36 cellular contexts compared by ENCODE assay signal in genomic region chr3:46681387-46681786, GRCh38. TPM values are rescaled to one million over a fixed set of nuclear protein-coding genes. Genes with fewer than 3 reads are reported as not detected.
"Had no signal": no experiment of that assay in that cellular context is flagged by ENCODE, and none has a peak within 500 bp of the region (broad histone marks: within the 10 kb centered on the region; RNA-seq: fewer than 3 reads in every experiment).

No MANE protein-coding gene starts in this region.

- H3K36me3 Mint-ChIP-seq: activated CD8-positive, alpha-beta memory T cell treated with anti-CD3 and anti-CD28 coated beads, Interleukin-2, amount 10 ng/mL, durations not matched to agents 7 days and 5 days; brain had no signal

- H3K27ac Mint-ChIP-seq: activated CD4-positive, alpha-beta memory T cell treated with anti-CD3 and anti-CD28 coated beads, Interleukin-2, amount 10 ng/mL, durations not matched to agents 7 days and 5 days; activated CD8-positive, alpha-beta memory T cell treated with anti-CD3 and anti-CD28 coated beads, Interleukin-2, amount 10 ng/mL, durations not matched to agents 7 days and 5 days; activated naive CD4-positive, alpha-beta T cell treated with anti-CD3 and anti-CD28 coated beads, Interleukin-2, amount 10 ng/mL, durations not matched to agents 7 days and 5 days; activated naive CD8-positive, alpha-beta T cell; activated naive CD8-positive, alpha-beta T cell treated with anti-CD3 and anti-CD28 coated beads, Interleukin-2, amount 50 U/mL, for 24 hours had no signal

- H3K27me3 ChIP-seq: MG63, Peyer's patch had no signal

- H3K4me1 ChIP-seq: Peyer's patch had no signal

- ATAC-seq: activated CD8-positive, alpha-beta memory T cell treated with anti-CD3 and anti-CD28 coated beads, Interleukin-2, amount 10 ng/mL, durations not matched to agents 7 days and 5 days; activated naive CD8-positive, alpha-beta T cell treated with anti-CD3 and anti-CD28 coated beads, Interleukin-2, amount 50 U/mL, for 24 hours; PC-3 had no signal

- H3K27me3 Mint-ChIP-seq: activated CD4-positive, alpha-beta memory T cell treated with anti-CD3 and anti-CD28 coated beads, Interleukin-2, amount 10 ng/mL, durations not matched to agents 7 days and 5 days; activated CD8-positive, alpha-beta memory T cell treated with anti-CD3 and anti-CD28 coated beads, Interleukin-2, amount 10 ng/mL, durations not matched to agents 7 days and 5 days; activated naive CD4-positive, alpha-beta T cell treated with anti-CD3 and anti-CD28 coated beads, Interleukin-2, amount 10 ng/mL, durations not matched to agents 7 days and 5 days; activated naive CD8-positive, alpha-beta T cell; activated naive CD8-positive, alpha-beta T cell treated with anti-CD3 and anti-CD28 coated beads, Interleukin-2, amount 50 U/mL, for 24 hours had no signal

- H3K9me3 Mint-ChIP-seq: activated CD4-positive, alpha-beta memory T cell treated with anti-CD3 and anti-CD28 coated beads, Interleukin-2, amount 10 ng/mL, durations not matched to agents 7 days and 5 days; activated naive CD4-positive, alpha-beta T cell treated with anti-CD3 and anti-CD28 coated beads, Interleukin-2, amount 10 ng/mL, durations not matched to agents 7 days and 5 days; activated naive CD8-positive, alpha-beta T cell treated with anti-CD3 and anti-CD28 coated beads, Interleukin-2, amount 50 U/mL, for 24 hours had no signal

- H3K36me3 ChIP-seq: MG63 had no signal

- DNase-seq: activated CD4-positive, alpha-beta memory T cell treated with anti-CD3 and anti-CD28 coated beads, Interleukin-2, amount 10 ng/mL, durations not matched to agents 7 days and 5 days; activated CD4-positive, alpha-beta T cell treated with anti-CD3 and anti-CD28 coated beads for 1 hour; activated CD4-positive, alpha-beta T cell treated with anti-CD3 and anti-CD28 coated beads for 48 hours; activated CD4-positive, CD25-positive, alpha-beta regulatory T cell; activated CD8-positive, alpha-beta memory T cell treated with anti-CD3 and anti-CD28 coated beads for 24 hours; activated CD8-positive, alpha-beta memory T cell treated with anti-CD3 and anti-CD28 coated beads, Interleukin-2, amount 10 ng/mL, durations not matched to agents 7 days and 5 days; activated CD8-positive, alpha-beta memory T cell treated with anti-CD3 and anti-CD28 coated beads, Interleukin-2, amount 50 U/mL, for 48 hours; activated effector memory CD4-positive, alpha-beta T cell treated with Interleukin-2 at 50 U/mL for 16 hours; activated naive CD4-positive, alpha-beta T cell treated with anti-CD3 and anti-CD28 coated beads, Interleukin-2, amount 10 ng/mL, durations not matched to agents 7 days and 5 days; activated naive CD8-positive, alpha-beta T cell treated with anti-CD3 and anti-CD28 coated beads, Interleukin-2, amount 50 U/mL, for 24 hours; activated T-cell treated with anti-CD3 and anti-CD28 coated beads, Interleukin-2, amount 50 U/mL, for 48 hours; anterior cingulate cortex; central memory CD4-positive, alpha-beta T cell; Karpas-422; MG63; NCI-H1048; NCI-H1105 treated with DMSO at 0.1 percent for 48 hours; NCI-H1436 treated with DMSO at 0.1 percent for 48 hours; NCI-H1694 treated with DMSO at 0.1 percent for 48 hours; NCI-H2029; NCI-H345; NCI-H526 treated with DMSO at 0.1 percent for 48 hours; NCI-H774; PC-3; Peyer's patch; RPMI8226; SIG-M5; SW 1271; T-helper 1 cell; T-helper 2 cell; T-helper 9 cell had no signal

- H3K27ac ChIP-seq: Peyer's patch, VCaP had no signal

- H3K9me3 ChIP-seq: MG63, Peyer's patch had no signal

- H3K4me1 Mint-ChIP-seq: activated CD8-positive, alpha-beta memory T cell treated with anti-CD3 and anti-CD28 coated beads, Interleukin-2, amount 10 ng/mL, durations not matched to agents 7 days and 5 days; activated naive CD4-positive, alpha-beta T cell treated with anti-CD3 and anti-CD28 coated beads, Interleukin-2, amount 10 ng/mL, durations not matched to agents 7 days and 5 days; activated naive CD8-positive, alpha-beta T cell treated with anti-CD3 and anti-CD28 coated beads, Interleukin-2, amount 50 U/mL, for 24 hours had no signal

- H3K4me3 ChIP-seq: MG63, Peyer's patch had no signal

- H3K4me3 Mint-ChIP-seq: activated CD4-positive, alpha-beta memory T cell treated with anti-CD3 and anti-CD28 coated beads, Interleukin-2, amount 10 ng/mL, durations not matched to agents 7 days and 5 days; activated CD8-positive, alpha-beta memory T cell treated with anti-CD3 and anti-CD28 coated beads, Interleukin-2, amount 10 ng/mL, durations not matched to agents 7 days and 5 days; activated naive CD4-positive, alpha-beta T cell treated with anti-CD3 and anti-CD28 coated beads, Interleukin-2, amount 10 ng/mL, durations not matched to agents 7 days and 5 days; activated naive CD8-positive, alpha-beta T cell; activated naive CD8-positive, alpha-beta T cell treated with anti-CD3 and anti-CD28 coated beads, Interleukin-2, amount 50 U/mL, for 24 hours; brain had no signal

RNA-seq across cellular contexts. Expression of gene TMIE, which starts 19.8 kb away (rescaled TPM):
- total RNA-seq: activated CD8-positive, alpha-beta memory T cell treated with anti-CD3 and anti-CD28 coated beads, Interleukin-2, amount 10 ng/mL, durations not matched to agents 7 days and 5 days had no signal

RNA-seq across cellular contexts. Expression of gene PRSS50, which starts 36.3 kb away (rescaled TPM):
- total RNA-seq: activated CD4-positive, alpha-beta memory T cell treated with anti-CD3 and anti-CD28 coated beads, Interleukin-2, amount 10 ng/mL, durations not matched to agents 7 days and 5 days; activated CD8-positive, alpha-beta memory T cell treated with anti-CD3 and anti-CD28 coated beads, Interleukin-2, amount 10 ng/mL, durations not matched to agents 7 days and 5 days; NCI-H460; PC-3; Peyer's patch; SK-MEL-5 had no signal
